ENCODE assay signal across 15 cellular contexts in the genomic region with DNA sequence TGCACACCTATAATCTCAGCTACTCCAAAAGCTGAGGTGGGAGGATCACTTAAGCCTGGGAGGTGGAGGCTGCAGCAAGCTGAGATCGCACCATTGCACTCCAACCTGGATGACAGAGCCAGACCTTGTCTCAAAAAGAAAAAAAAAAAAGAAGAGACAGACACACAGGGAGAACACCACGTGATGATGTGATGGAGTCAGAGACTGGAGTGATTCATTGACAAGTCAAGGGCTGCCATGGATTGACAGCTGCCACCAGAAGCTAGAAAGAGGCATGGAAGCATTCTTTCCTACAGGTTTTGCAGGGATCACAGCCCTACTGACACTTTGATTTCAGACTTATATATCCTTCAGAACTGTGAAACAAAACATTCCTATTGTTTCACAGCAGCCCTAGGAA. TPM values are rescaled to one million over a fixed set of nuclear protein-coding genes. Genes with fewer than 3 reads are reported as not detected.
"Had no signal": no experiment of that assay in that cellular context is flagged by ENCODE, and none has a peak within 500 bp of the region (broad histone marks: within the 10 kb centered on the region; RNA-seq: fewer than 3 reads in every experiment).

No MANE protein-coding gene starts in this region.

- ATAC-seq: left cardiac atrium; lower lobe of right lung; right cardiac atrium; stimulated activated naive B cell treated with anti-CD40 and anti-IgM and Interleukin-4, amounts not matched to agents 10 μg/mL and 1 μg/mL and 100 μg/mL, for 72 hours; T-helper 17 cell had no signal

- H3K27ac ChIP-seq: adrenal gland, coronary artery, hepatocyte, lower lobe of right lung, transverse colon had no signal

- DNase-seq: activated CD4-positive, alpha-beta T cell treated with anti-CD3 and anti-CD28 coated beads, Interleukin-2, amount 50 U/mL, for 1 hour; activated naive CD4-positive, alpha-beta T cell treated with anti-CD3 and anti-CD28 coated beads, Interleukin-2, amount 50 U/mL, for 16 hours; adrenal gland; central memory CD4-positive, alpha-beta T cell; effector CD8-positive, alpha-beta T cell; left cardiac atrium; lower lobe of right lung; midbrain; right cardiac atrium; stimulated activated CD4-positive, alpha-beta T cell treated with anti-CD3 and anti-CD28 coated beads, Interleukin-2, amount 100 ng/mL, for 24 hours; stimulated activated naive B cell treated with anti-CD40 and anti-IgM and Interleukin-4, amounts not matched to agents 10 μg/mL and 1 μg/mL and 100 μg/mL, for 72 hours; T-helper 17 cell; transverse colon had no signal

- H3K4me2 ChIP-seq: hepatocyte had no signal

- H3K36me3 ChIP-seq: adrenal gland, lower lobe of right lung, transverse colon had no signal

- H3K4me3 ChIP-seq: adrenal gland, coronary artery, hepatocyte, lower lobe of right lung, transverse colon had no signal

- H2AFZ ChIP-seq: hepatocyte had no signal

- H3K9me3 ChIP-seq: adrenal gland, lower lobe of right lung, transverse colon had no signal

- H3K27me3 ChIP-seq: adrenal gland, transverse colon had no signal

RNA-seq across cellular contexts. Expression of a gene that starts 10.8 kb away (rescaled TPM):
- total RNA-seq: T-helper 17 cell had no signal
